8 cellular contexts compared by ENCODE assay signal in the genomic region with DNA sequence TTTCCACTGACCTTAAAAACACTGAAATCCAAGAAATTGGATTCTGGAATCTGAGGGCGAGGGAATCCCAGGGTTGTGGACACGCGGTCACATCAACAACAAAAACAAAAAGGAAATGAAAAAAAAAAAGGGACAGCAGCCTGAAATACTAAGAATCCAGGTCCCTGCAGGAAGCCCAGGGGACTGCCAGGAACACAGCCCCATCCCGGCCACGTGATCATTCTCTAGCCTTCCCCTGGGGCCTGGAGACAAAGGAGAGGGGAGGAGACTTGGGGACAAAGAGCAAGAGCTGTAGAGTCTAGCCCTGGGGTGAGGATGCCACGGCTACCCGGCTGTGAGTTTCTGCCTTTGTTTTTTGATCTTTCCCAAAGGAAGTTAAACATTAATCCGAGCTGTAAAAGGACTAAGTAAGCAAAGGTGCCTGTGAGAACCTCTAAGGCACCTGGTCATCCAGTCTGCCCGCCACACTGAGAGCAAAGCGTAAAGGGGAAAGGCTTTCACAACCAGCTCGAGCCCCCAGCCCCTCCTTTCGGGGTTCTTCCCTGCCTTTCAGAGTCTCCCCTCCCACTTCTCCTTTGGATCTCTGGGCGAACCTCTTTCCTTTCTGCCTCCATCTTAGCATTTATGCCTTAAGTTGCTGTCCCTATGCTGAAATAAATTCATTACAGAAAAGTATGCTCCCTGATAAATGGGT. TPM values are rescaled to one million over a fixed set of nuclear protein-coding genes. Genes with fewer than 3 reads are reported as not detected.
DNase-seq lines count a peak whose midpoint lies in the region; ATAC-seq and TF ChIP-seq lines count a peak whose summit lies in the region.

No MANE protein-coding gene starts in this region.

- H3K27me3 ChIP-seq in iPS-15b (ENCODE audit: control insufficient read depth, insufficient read depth, low read length) = no peaks in the 10 kb centered on the region

- DNase-seq in Daoy (ENCODE audit: low read depth) (peak; percentile 95), NCI-H2171 (lab: John Stamatoyannopoulos, UW) (peak; percentile 99), MCF 10A (ENCODE audit: unreplicated experiment) (peak; percentile 39), sciatic nerve (ENCODE audit: low spot score) (peak; percentile 67)
- no peak for DNase-seq in activated CD8-positive, alpha-beta memory T cell treated with anti-CD3 and anti-CD28 coated beads, Interleukin-2, amount 50 U/mL, for 48 hours
- no peak for DNase-seq in activated T-cell treated with anti-CD3 and anti-CD28 coated beads, Interleukin-2, amount 50 U/mL, for 24 hours

- peak overlapping the region; percentile 76 for H3K9ac ChIP-seq in iPS-15b (ENCODE audit: low read depth, low read length)

- intact Hi-C loops in MCF 10A (cut with micrococcal nuclease) = no loop called here
- intact Hi-C loops in sciatic nerve (cut with DNase I) = no loop called here

- no peaks in the 10 kb centered on the region for H3K36me3 ChIP-seq in iPS-15b (ENCODE audit: control insufficient read depth, insufficient read depth, low read length)

- no peaks in the 10 kb centered on the region for H3K9me3 ChIP-seq in iPS-15b (ENCODE audit: control insufficient read depth, insufficient read depth, low read length)

- ATAC-seq in sciatic nerve = peak; percentile 91
- ATAC-seq in GM21717 (IDR thresholded peaks at IDR 0.05; ENCODE audit: unreplicated experiment) = no peak

- H3K27ac Mint-ChIP-seq in MCF 10A (ENCODE audit: low read depth, unreplicated experiment) = no peak overlapping the region
- no peak overlapping the region for H3K27ac Mint-ChIP-seq in activated T-cell treated with anti-CD3 and anti-CD28 coated beads, Interleukin-2, amount 50 U/mL, for 24 hours

- BruUV-seq in MCF 10A (replicated peaks; lab: Mats Ljungman, UMichigan) = no TSS peak

- peaks cover 6% of the 10 kb centered on the region for H3K36me3 Mint-ChIP-seq in MCF 10A (ENCODE audit: insufficient read depth, unreplicated experiment)
- H3K36me3 Mint-ChIP-seq in activated T-cell treated with anti-CD3 and anti-CD28 coated beads, Interleukin-2, amount 50 U/mL, for 24 hours (ENCODE audit: low read depth) = no peaks in the 10 kb centered on the region

- H3K4me3 Mint-ChIP-seq in MCF 10A (ENCODE audit: unreplicated experiment) = no peak overlapping the region
- no peak overlapping the region for H3K4me3 Mint-ChIP-seq in activated T-cell treated with anti-CD3 and anti-CD28 coated beads, Interleukin-2, amount 50 U/mL, for 24 hours

- CTCF ChIA-PET in MCF 10A (lab: Yijun Ruan, JAX) = interaction anchor here (0.7 to 4.0 kb wide), 5 partner anchors 10 to 149 kb away, joined by 3 to 28 read pairs (median 3); no protein-coding TSS in a partner anchor

- peak overlapping the region; percentile 40 for H3K4me3 ChIP-seq in iPS-15b (ENCODE audit: low read depth, low read length)

- no peak for TF ChIP-seq CTCF in MCF 10A (IDR thresholded peaks at IDR 0.05; ENCODE audit: unreplicated experiment)

- POLR2A ChIA-PET in MCF 10A (lab: Yijun Ruan, JAX) = interaction anchor here (0.5 to 0.8 kb wide), 2 partner anchors 90 to 421 kb away, joined by 3 to 4 read pairs; no protein-coding TSS in a partner anchor

- H3K4me1 ChIP-seq in iPS-15b (ENCODE audit: control insufficient read depth, insufficient read depth, low read length) = peaks cover 14% of the 10 kb centered on the region

- H3K4me1 Mint-ChIP-seq in MCF 10A (ENCODE audit: insufficient read depth, unreplicated experiment) = peaks cover 13% of the 10 kb centered on the region
- H3K4me1 Mint-ChIP-seq in activated T-cell treated with anti-CD3 and anti-CD28 coated beads, Interleukin-2, amount 50 U/mL, for 24 hours (ENCODE audit: low read depth) = peaks cover 3% of the 10 kb centered on the region

- no peaks in the 10 kb centered on the region for H3K9me3 Mint-ChIP-seq in MCF 10A (ENCODE audit: unreplicated experiment)
- no peaks in the 10 kb centered on the region for H3K9me3 Mint-ChIP-seq in activated T-cell treated with anti-CD3 and anti-CD28 coated beads, Interleukin-2, amount 50 U/mL, for 24 hours

- H3K27me3 Mint-ChIP-seq in MCF 10A (ENCODE audit: insufficient read depth, unreplicated experiment) = peaks cover 11% of the 10 kb centered on the region
- peaks cover 30% of the 10 kb centered on the region for H3K27me3 Mint-ChIP-seq in activated T-cell treated with anti-CD3 and anti-CD28 coated beads, Interleukin-2, amount 50 U/mL, for 24 hours

RNA-seq across cellular contexts. Expression of a gene that starts 24.1 kb away (rescaled TPM):
- total RNA-seq in Daoy (2014; rRNA removed; shearing (Covaris generic)) = 0.51 TPM in 1 of 2 replicates, not detected in the other
- total RNA-seq in MCF 10A (2022) = 4.3 and 8.0 TPM in 2 replicates
- total RNA-seq in sciatic nerve = 0.89 TPM

RNA-seq across cellular contexts. Expression of a gene that starts 57.9 kb away (rescaled TPM):
- total RNA-seq in Daoy (2014; rRNA removed; shearing (Covaris generic)) = 75.1 and 105 TPM in 2 replicates
- 7.6 and 8.7 TPM in 2 replicates for total RNA-seq in MCF 10A (2022)
- total RNA-seq in sciatic nerve = 25.1 TPM

Comparison
In these comparisons a context has a peak if more than half of its experiments do, and no peak if none do; other contexts are left out.
1. DNase-seq: peak in Daoy (single experiment), NCI-H2171 (single experiment), MCF 10A (single experiment) and sciatic nerve (single experiment); none in activated CD8-positive, alpha-beta memory T cell treated with anti-CD3 and anti-CD28 coated beads, Interleukin-2, amount 50 U/mL, for 48 hours (single experiment) and activated T-cell treated with anti-CD3 and anti-CD28 coated beads, Interleukin-2, amount 50 U/mL, for 24 hours (single experiment).